In genomic region chr20:3003416-3003815, GRCh38 we compare ENCODE assay signal across 8 cellular contexts. TPM values are rescaled to one million over a fixed set of nuclear protein-coding genes. Genes with fewer than 3 reads are reported as not detected.
"Had no signal": no experiment of that assay in that cellular context is flagged by ENCODE, and none has a peak within 500 bp of the region (broad histone marks: within the 10 kb centered on the region; RNA-seq: fewer than 3 reads in every experiment).

No MANE protein-coding gene starts in this region.

- DNase-seq: GDM1, GF-D8 had no signal

- H3K4me3 ChIP-seq: GM12878 had no signal

- FAIRE-seq: G401.6, GM12878, GM12891, GM12892, GM18507 had no signal

- ATAC-seq: GM12878 had no signal

RNA-seq across cellular contexts. Expression of gene GNRH2, which starts 40.0 kb away (rescaled TPM):
- total RNA-seq: G401 had no signal
